1 cellular context compared by ENCODE assay signal in genomic region chr22:18001040-18001893, GRCh38.
TF ChIP-seq lines count a peak whose summit lies in the region.

No MANE protein-coding gene starts in this region.

TF ChIP-seq in K562, 482 proteins besides CTCF, POLR2A, EP300 and RAD21 (continued from another document and continues in another):
- no peak for TF ChIP-seq ZNF280B (CRISPR knock-in tag; IDR thresholded peaks at IDR 0.05)
- no peak; the same call in 1 of the 2 replicates for TF ChIP-seq NR2C1 (IDR thresholded peaks at IDR 0.05)
- no peak for TF ChIP-seq NR2C1 (tag; IDR thresholded peaks at IDR 0.05)
- TF ChIP-seq POLR2AphosphoS2 (IDR thresholded peaks at IDR 0.05; ENCODE audit: low read length): no peak
- TF ChIP-seq CC2D1A (IDR thresholded peaks at IDR 0.05): peak; percentile 77; the same call in 1 of the 2 replicates
- TF ChIP-seq RFX7 (CRISPR knock-in tag; IDR thresholded peaks at IDR 0.05): no peak
- no peak for TF ChIP-seq ZNF507 (tag; conservative IDR thresholded peaks at IDR 0.05)
- peak; percentile 99 for TF ChIP-seq ZFP91 (CRISPR knock-in tag; IDR thresholded peaks at IDR 0.05)
- TF ChIP-seq PRPF4 (IDR thresholded peaks at IDR 0.05; ENCODE audit: insufficient read depth, low read depth, low read length, poor library complexity, severe bottlenecking): no peak
- TF ChIP-seq ARID3B (CRISPR knock-in tag; IDR thresholded peaks at IDR 0.05; ENCODE audit: borderline replicate concordance): no peak
- TF ChIP-seq ZBED1 (IDR thresholded peaks at IDR 0.05): no peak
- no peak; the same call in 1 of the 2 replicates for TF ChIP-seq SNIP1 (IDR thresholded peaks at IDR 0.05; ENCODE audit: low read depth)
- no peak for TF ChIP-seq CLOCK (CRISPR knock-in tag; IDR thresholded peaks at IDR 0.05; ENCODE audit: borderline replicate concordance)
- TF ChIP-seq RBM17 (IDR thresholded peaks at IDR 0.05; ENCODE audit: borderline replicate concordance, low read depth, low read length): no peak
- TF ChIP-seq JUND (IDR thresholded peaks at IDR 0.05; ENCODE audit: borderline replicate concordance, low read depth, low read length): peak; percentile 96
- TF ChIP-seq JUND (tag; IDR thresholded peaks at IDR 0.05; ENCODE audit: borderline replicate concordance, low read depth, low read length): no peak
- no peak for TF ChIP-seq ESRRB (CRISPR knock-in tag; IDR thresholded peaks at IDR 0.05; ENCODE audit: borderline replicate concordance)
- no peak for TF ChIP-seq TSC22D4 (tag; IDR thresholded peaks at IDR 0.05)
- TF ChIP-seq GMEB1 (CRISPR knock-in tag; IDR thresholded peaks at IDR 0.05): peak; percentile 48
- TF ChIP-seq ZNF395 (CRISPR knock-in tag; IDR thresholded peaks at IDR 0.05): no peak; the same call in 1 of the 2 replicates
- TF ChIP-seq HCFC1 (IDR thresholded peaks at IDR 0.05; ENCODE audit: low read depth, low read length): peak; percentile 22; the same call in 1 of the 2 replicates
- TF ChIP-seq GATA2 (CRISPR knock-in tag; IDR thresholded peaks at IDR 0.05): no peak
- TF ChIP-seq ZNF408 (CRISPR knock-in tag; IDR thresholded peaks at IDR 0.05; ENCODE audit: low read depth): no peak
- no peak for TF ChIP-seq NR4A1 (CRISPR knock-in tag; IDR thresholded peaks at IDR 0.05)
- peak; percentile 74; the same call in 1 of the 2 replicates for TF ChIP-seq NR4A1 (tag; IDR thresholded peaks at IDR 0.05)
- TF ChIP-seq VEZF1 (CRISPR knock-in tag; IDR thresholded peaks at IDR 0.05): peak; percentile 91
- no peak for TF ChIP-seq RHOXF2B (CRISPR knock-in tag; conservative IDR thresholded peaks at IDR 0.05)
- no peak for TF ChIP-seq ARHGAP35 (IDR thresholded peaks at IDR 0.05; ENCODE audit: partially characterized antibody)
- TF ChIP-seq CHD7 (IDR thresholded peaks at IDR 0.05; ENCODE audit: low read depth, low read length): no peak
- no peak for TF ChIP-seq CBX3 (IDR thresholded peaks at IDR 0.05; ENCODE audit: borderline replicate concordance in 1 of 2, low read length in 2 of 2)
- peak; percentile 15 to 38; a peak in 2 of 4 replicates for TF ChIP-seq SIX5 (IDR thresholded peaks at IDR 0.05; ENCODE audit: borderline replicate concordance in 1 of 2, insufficient read depth in 1 of 2, low read depth in 1 of 2, low read length in 2 of 2)
- no peak for TF ChIP-seq HNRNPH1 (optimal IDR thresholded peaks at IDR 0.05; ENCODE audit: low read depth, low read length)
